8 cellular contexts compared by ENCODE assay signal in genomic region chr3:48952510-48953118, GRCh38. TPM values are rescaled to one million over a fixed set of nuclear protein-coding genes. Genes with fewer than 3 reads are reported as not detected.
A peak's percentile ranks its signal among the peaks of the same experiment; 100 is the strongest.
DNase-seq lines count a peak whose midpoint lies in the region; ATAC-seq and TF ChIP-seq lines count a peak whose summit lies in the region.

No MANE protein-coding gene starts in this region.

- H3K4me1 ChIP-seq in OCI-LY7 (ENCODE audit: insufficient read depth, low read length, poor library complexity, severe bottlenecking) = no peaks in the 10 kb centered on the region
- no peaks in the 10 kb centered on the region for H3K4me1 ChIP-seq in aorta (ENCODE audit: control insufficient read depth in 1 of 2, insufficient read depth in 2 of 2, low read length in 2 of 2)

- peaks cover 15% of the 10 kb centered on the region for H3K4me1 Mint-ChIP-seq in activated naive CD8-positive, alpha-beta T cell treated with anti-CD3 and anti-CD28 coated beads for 36 hours

- H4K20me1 ChIP-seq in OCI-LY7 (ENCODE audit: insufficient read depth, low read length) = 0 out of 2 replicates have a peak, but pooled peaks cover 7% of the 10 kb centered on the region

- WGBS in aorta, 2 donors = 82 to 83% methylated on average over 8 of the region's 8 CpGs

- no peaks in the 10 kb centered on the region for H3K27me3 ChIP-seq in kidney epithelial cell (ENCODE audit: control insufficient read depth, insufficient read depth, low read length)
- no peaks in the 10 kb centered on the region for H3K27me3 ChIP-seq in aorta (ENCODE audit: control insufficient read depth in 1 of 2, insufficient read depth in 2 of 2, low read length in 1 of 2)

- H3K36me3 Mint-ChIP-seq in activated naive CD8-positive, alpha-beta T cell treated with anti-CD3 and anti-CD28 coated beads for 36 hours = peaks cover 4% of the 10 kb centered on the region

- H3K79me2 ChIP-seq in OCI-LY7 (ENCODE audit: insufficient read depth, low read depth, low read length) = peaks cover 32% of the 10 kb centered on the region; the same call in 1 of the 2 replicates

- DNase-seq in OCI-LY7 (ENCODE audit: low spot score) (peak; percentile 47), kidney epithelial cell (ENCODE audit: low read depth) (no peak), dedifferentiated amniotic fluid mesenchymal stem cell (ENCODE audit: extremely low spot score) (no peak), aorta (no peak)
- peak; percentile 10 for DNase-seq in activated naive CD8-positive, alpha-beta T cell treated with anti-CD3 and anti-CD28 coated beads for 36 hours
- peak; percentile 6 to 17 for DNase-seq in stimulated activated CD8-positive, alpha-beta memory T cell treated with anti-CD3 and anti-CD28 coated beads, Interleukin-7, amount 100 ng/mL, for 1 hour (ENCODE audit: low read depth in 2 of 2)

- no TSS peak for BruUV-seq in OCI-LY7 (replicated peaks; lab: Mats Ljungman, UMichigan)

- POLR2A ChIA-PET in OCI-LY7 (lab: Charles Lee) = interaction anchor here (0.6 kb wide), 1 partner anchor 106 kb away, joined by 3 read pairs; no protein-coding TSS in a partner anchor

- H3K4me3 Mint-ChIP-seq in activated naive CD8-positive, alpha-beta T cell treated with anti-CD3 and anti-CD28 coated beads for 36 hours = no peak overlapping the region

- H3K27ac ChIP-seq in OCI-LY7 (ENCODE audit: low read depth, low read length, poor library complexity, severe bottlenecking) = no peak overlapping the region
- no peak overlapping the region for H3K27ac ChIP-seq in aorta (ENCODE audit: low read depth in 1 of 2, low read length in 2 of 2)

- H3K27ac Mint-ChIP-seq in activated naive CD8-positive, alpha-beta T cell treated with anti-CD3 and anti-CD28 coated beads for 36 hours = no peak overlapping the region

- H3K36me3 ChIP-seq in OCI-LY7 (ENCODE audit: insufficient read depth, low read length) (peaks cover 64% of the 10 kb centered on the region), kidney epithelial cell (ENCODE audit: control insufficient read depth, insufficient read depth, low read length) (no peaks in the 10 kb centered on the region), aorta (ENCODE audit: control insufficient read depth in 1 of 2, insufficient read depth in 2 of 2, low read length in 1 of 2) (no peaks in the 10 kb centered on the region)

- CTCF ChIA-PET in OCI-LY7 (lab: Charles Lee; ENCODE audit: unreplicated experiment) = interaction anchor here (0.8 kb wide), 1 partner anchor 267 kb away, joined by 3 read pairs; the partner anchor contains the start of gene NCKIPSD

- no peak overlapping the region for H3K4me3 ChIP-seq in OCI-LY7 (ENCODE audit: low read depth, low read length, poor library complexity, severe bottlenecking)
- H3K4me3 ChIP-seq in kidney epithelial cell (ENCODE audit: low read depth, low read length) = no peak overlapping the region
- no peak overlapping the region for H3K4me3 ChIP-seq in aorta (ENCODE audit: low read length in 2 of 2)

- no peaks in the 10 kb centered on the region; the same call in 1 of the 2 replicates for H3K9me2 ChIP-seq in OCI-LY7 (ENCODE audit: insufficient read depth, low read length)

- H3K9me3 Mint-ChIP-seq in activated naive CD8-positive, alpha-beta T cell treated with anti-CD3 and anti-CD28 coated beads for 36 hours = no peaks in the 10 kb centered on the region

- H3K27me3 Mint-ChIP-seq in activated naive CD8-positive, alpha-beta T cell treated with anti-CD3 and anti-CD28 coated beads for 36 hours = no peaks in the 10 kb centered on the region

- ATAC-seq in aorta (ENCODE audit: low FRiP score) (no peak), HG03342 (IDR thresholded peaks at IDR 0.05; ENCODE audit: unreplicated experiment) (no peak)

- no peak overlapping the region for H2AFZ ChIP-seq in OCI-LY7 (ENCODE audit: low read length)

- TF ChIP-seq CTCF in GM12873 (IDR thresholded peaks at IDR 0.05; ENCODE audit: insufficient read depth, low read depth, low read length, missing control alignments) = peak; percentile 76
- peak; percentile 79 for TF ChIP-seq CTCF in OCI-LY7 (conservative IDR thresholded peaks at IDR 0.05; ENCODE audit: low read length)
- peak; percentile 48 for TF ChIP-seq CTCF in kidney epithelial cell (IDR thresholded peaks at IDR 0.05; ENCODE audit: insufficient read depth, low read length, poor library complexity, severe bottlenecking)

- intact Hi-C loops in OCI-LY7 (cut with micrococcal nuclease; ENCODE audit: unreplicated experiment) = loop anchor here (1.0 kb wide), 1 partner anchor 215 kb away; no protein-coding TSS in a partner anchor
- intact Hi-C loops in aorta (cut with DNase I) = no loop called here

- no peak overlapping the region for H3K4me2 ChIP-seq in OCI-LY7 (ENCODE audit: low read length)

- H3K9me3 ChIP-seq in OCI-LY7 (ENCODE audit: low read length) (no peaks in the 10 kb centered on the region), aorta (ENCODE audit: control insufficient read depth, low read length) (no peaks in the 10 kb centered on the region)

RNA-seq across cellular contexts. Expression of gene ARIH2, which starts 34.0 kb away (rescaled TPM):
- total RNA-seq in OCI-LY7 (2014; rRNA removed; shearing (Covaris generic)) = 121 and 124 TPM in 2 replicates
- 113 and 131 TPM in 2 replicates for total RNA-seq in OCI-LY7 (2022)
- total RNA-seq in activated naive CD8-positive, alpha-beta T cell treated with anti-CD3 and anti-CD28 coated beads for 36 hours = 100 to 1,000 TPM; 126 TPM
- total RNA-seq in kidney epithelial cell = 99.9 and 106 TPM in 2 replicates
- 10 to 100 TPM; 84.1 to 89.4 TPM for total RNA-seq in aorta
- 10 to 100 TPM; 50.0 to 51.7 TPM for polyA plus RNA-seq in aorta

RNA-seq across cellular contexts. Expression of gene P4HTM, which starts 37.4 kb away (rescaled TPM):
- 45.3 and 48.4 TPM in 2 replicates for total RNA-seq in OCI-LY7 (2014; rRNA removed; shearing (Covaris generic))
- total RNA-seq in OCI-LY7 (2022) (36.9 and 47.4 TPM in 2 replicates), kidney epithelial cell (29.0 and 43.2 TPM in 2 replicates), aorta (10 to 100 TPM; 22.0 to 36.6 TPM)
- 10 to 100 TPM; 20.7 TPM for total RNA-seq in activated naive CD8-positive, alpha-beta T cell treated with anti-CD3 and anti-CD28 coated beads for 36 hours
- 10 to 100 TPM; 11.1 to 59.5 TPM for polyA plus RNA-seq in aorta

RNA-seq across cellular contexts. Expression of gene SLC25A20, which starts 53.9 kb away (rescaled TPM):
- total RNA-seq in OCI-LY7 (2014; rRNA removed; shearing (Covaris generic)) = 20.9 and 21.3 TPM in 2 replicates
- total RNA-seq in OCI-LY7 (2022) (19.1 and 20.1 TPM in 2 replicates), kidney epithelial cell (6.9 and 12.3 TPM in 2 replicates), aorta (10 to 100 TPM; 11.8 to 12.4 TPM)
- 10 to 100 TPM; 19.2 to 23.9 TPM for total RNA-seq in activated naive CD8-positive, alpha-beta T cell treated with anti-CD3 and anti-CD28 coated beads for 36 hours
- polyA plus RNA-seq in aorta = 10 to 100 TPM; 16.9 to 33.9 TPM

RNA-seq across cellular contexts. Expression of gene WDR6, which starts 54.6 kb away (rescaled TPM):
- total RNA-seq in OCI-LY7 (2014; rRNA removed; shearing (Covaris generic)) = 92.0 and 101 TPM in 2 replicates
- total RNA-seq in OCI-LY7 (2022) (128 and 131 TPM in 2 replicates), kidney epithelial cell (124 and 135 TPM in 2 replicates), aorta (100 to 1,000 TPM; 118 to 151 TPM)
- 100 to 1,000 TPM; 135 to 140 TPM for total RNA-seq in activated naive CD8-positive, alpha-beta T cell treated with anti-CD3 and anti-CD28 coated beads for 36 hours
- polyA plus RNA-seq in aorta = 100 to 1,000 TPM in 1 of 2 donors, 10 to 100 TPM in 1; 24.0 to 232 TPM

Comparison
In these comparisons a context has a peak if more than half of its experiments do, and no peak if none do; other contexts are left out.
1. DNase-seq: peak in OCI-LY7 (single experiment), activated naive CD8-positive, alpha-beta T cell treated with anti-CD3 and anti-CD28 coated beads for 36 hours (single experiment) and stimulated activated CD8-positive, alpha-beta memory T cell treated with anti-CD3 and anti-CD28 coated beads, Interleukin-7, amount 100 ng/mL, for 1 hour (2 of 2); none in kidney epithelial cell (single experiment), dedifferentiated amniotic fluid mesenchymal stem cell (single experiment) and aorta (0 of 2).
2. Peak in every context shown above with its lines, with median percentiles within 50 percentile points of each other: CTCF ChIP-seq.